In genomic region chr1:24830680-24831272, GRCh38 we compare ENCODE assay signal across 8 cellular contexts.
DNase-seq lines count a peak whose midpoint lies in the region; ATAC-seq and TF ChIP-seq lines count a peak whose summit lies in the region.

No MANE protein-coding gene starts in this region.

- DNase-seq in GM06990 (ENCODE audit: extremely low read depth, insufficient read length) (no peak), NAMALWA (ENCODE audit: low spot score) (peak; percentile 85), SK-N-MC (ENCODE audit: low read depth, low spot score) (peak; percentile 87), fibroblast of mammary gland (ENCODE audit: low read depth) (peak; percentile 81), neuronal stem cell (ENCODE audit: low spot score) (peak; percentile 32), mucosa of gallbladder (ENCODE audit: low spot score) (no peak)
- DNase-seq in activated naive CD4-positive, alpha-beta T cell treated with anti-CD3 and anti-CD28 coated beads, Interleukin-2, amount 50 U/mL, for 16 hours: no peak

- H4K91ac ChIP-seq in neuronal stem cell (ENCODE audit: low read depth, low read length, poor library complexity): no peak overlapping the region

- no peak overlapping the region for H3K23ac ChIP-seq in neuronal stem cell (ENCODE audit: low read depth, low read length, poor library complexity)

- H2AFZ ChIP-seq in neuronal stem cell (ENCODE audit: low read length): no peak overlapping the region

- no CpG with 5 or more reads among the region's 3 CpGs for WGBS in neuronal stem cell (ENCODE audit: extremely low coverage in 2 of 2, insufficient read length in 2 of 2, insufficient replicate concordance in 1 of 2), 2 donors

- H3K27me3 ChIP-seq in GM06990 (replicated peaks; ENCODE audit: control insufficient read depth, insufficient read depth, low read length) (no peaks in the 10 kb centered on the region), neuronal stem cell (ENCODE audit: control insufficient read depth in 3 of 3, insufficient read depth in 3 of 3, low read depth in 1 of 3, low read length in 3 of 3) (no peaks in the 10 kb centered on the region)

- H3K9ac ChIP-seq in SK-N-MC (ENCODE audit: insufficient read length): no peak overlapping the region
- H3K9ac ChIP-seq in neuronal stem cell (ENCODE audit: low read depth, low read length, poor library complexity): no peak overlapping the region

- H3K4me3 ChIP-seq in GM06990 (replicated peaks; ENCODE audit: low read depth, low read length): no peak overlapping the region
- H3K4me3 ChIP-seq in SK-N-MC: no peak overlapping the region
- H3K4me3 ChIP-seq in fibroblast of mammary gland (ENCODE audit: control insufficient read depth, low read depth, low read length): no peak overlapping the region
- H3K4me3 ChIP-seq in neuronal stem cell (ENCODE audit: low read length in 2 of 2): no peak overlapping the region

- H3K18ac ChIP-seq in neuronal stem cell (ENCODE audit: low read length): no peak overlapping the region

- H2BK12ac ChIP-seq in neuronal stem cell (ENCODE audit: low read length): no peak overlapping the region

- no peak overlapping the region for H3K4ac ChIP-seq in neuronal stem cell (ENCODE audit: low read length)

- no peak overlapping the region for H2BK15ac ChIP-seq in neuronal stem cell (ENCODE audit: low read length)

- no peak overlapping the region for H2BK5ac ChIP-seq in neuronal stem cell (ENCODE audit: low read length)

- peaks cover 0 to 4% of the 10 kb centered on the region in 2 donors for H3K4me1 ChIP-seq in neuronal stem cell (ENCODE audit: control insufficient read depth in 2 of 2, insufficient read depth in 1 of 2, low read depth in 1 of 2, low read length in 2 of 2)

- no peak for ATAC-seq in GM19467 (IDR thresholded peaks at IDR 0.05; ENCODE audit: unreplicated experiment)

- H3K27ac ChIP-seq in SK-N-MC: peak overlapping the region; percentile 86; the same call in 1 of the 2 replicates
- no peak overlapping the region for H3K27ac ChIP-seq in neuronal stem cell (replicated peaks; ENCODE audit: low read length)

- no peak overlapping the region for H2BK120ac ChIP-seq in neuronal stem cell (ENCODE audit: low read depth, low read length)

- no peak overlapping the region for H2AK5ac ChIP-seq in neuronal stem cell (ENCODE audit: low read depth, low read length)

- no peak overlapping the region for H3K4me2 ChIP-seq in neuronal stem cell (ENCODE audit: insufficient read depth, low read length, poor library complexity, severe bottlenecking)

- H3K36me3 ChIP-seq in GM06990 (ENCODE audit: control insufficient read depth, insufficient read depth, low read length) (no peaks in the 10 kb centered on the region), SK-N-MC (ENCODE audit: insufficient read depth, low read length) (peaks cover 41% of the 10 kb centered on the region), neuronal stem cell (replicated peaks in 1 of 2; ENCODE audit: control insufficient read depth in 2 of 2, insufficient read depth in 2 of 2, low read length in 2 of 2) (peaks cover 0 to 39% of the 10 kb centered on the region in 2 donors)

- H3K9me3 ChIP-seq in SK-N-MC (ENCODE audit: low read depth, low read length): no peaks in the 10 kb centered on the region
- no peaks in the 10 kb centered on the region for H3K9me3 ChIP-seq in neuronal stem cell (replicated peaks in 1 of 2; ENCODE audit: control insufficient read depth in 2 of 2, insufficient read depth in 1 of 2, low read depth in 1 of 2, low read length in 2 of 2)

- peaks cover 2% of the 10 kb centered on the region for H3K79me1 ChIP-seq in neuronal stem cell (ENCODE audit: low read depth, low read length)

- no peak overlapping the region for H4K8ac ChIP-seq in neuronal stem cell (ENCODE audit: low read depth, low read length)

- no peak overlapping the region for H3K14ac ChIP-seq in neuronal stem cell (ENCODE audit: low read length)

- TF ChIP-seq CTCF in GM06990 (IDR thresholded peaks at IDR 0.05; ENCODE audit: insufficient read depth, low read length, poor library complexity, severe bottlenecking): peak; percentile 69
- peak; percentile 88 for TF ChIP-seq CTCF in fibroblast of mammary gland (conservative IDR thresholded peaks at IDR 0.05; ENCODE audit: control insufficient read depth, insufficient read depth, low read depth, low read length)

Comparison
In these comparisons a context has a peak if more than half of its experiments do, and no peak if none do; other contexts are left out.
1. DNase-seq: peak in NAMALWA (single experiment), SK-N-MC (single experiment), fibroblast of mammary gland (single experiment) and neuronal stem cell (single experiment); none in GM06990 (single experiment), activated naive CD4-positive, alpha-beta T cell treated with anti-CD3 and anti-CD28 coated beads, Interleukin-2, amount 50 U/mL, for 16 hours (single experiment) and mucosa of gallbladder (single experiment).